In the genomic region with DNA sequence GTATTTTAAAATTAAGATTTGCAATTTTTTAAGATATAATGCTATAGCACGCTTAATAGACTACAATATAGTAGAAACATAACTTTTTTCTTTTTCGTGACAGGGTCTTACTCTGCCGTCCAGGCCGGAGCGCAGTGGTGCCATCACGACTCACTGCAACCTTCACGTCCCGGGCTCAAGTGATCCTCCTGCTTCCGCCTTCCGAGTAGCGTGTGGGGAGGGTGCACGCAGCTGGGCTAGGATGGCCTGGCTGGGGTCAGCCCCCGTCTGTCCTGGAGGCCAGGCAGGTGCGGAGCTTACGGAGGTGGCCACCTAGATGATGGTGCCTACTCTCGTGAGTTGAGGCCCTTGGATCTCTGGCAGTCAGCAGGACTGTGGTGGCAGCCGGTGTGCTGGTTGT, we compare ENCODE assay signal across 1 cellular context.
TF ChIP-seq lines count a peak whose summit lies in the region.

No MANE protein-coding gene starts in this region.

TF ChIP-seq in H1, 55 proteins besides CTCF, POLR2A, EP300 and RAD21 (continued from another document):
- TF ChIP-seq, protein P1, sequence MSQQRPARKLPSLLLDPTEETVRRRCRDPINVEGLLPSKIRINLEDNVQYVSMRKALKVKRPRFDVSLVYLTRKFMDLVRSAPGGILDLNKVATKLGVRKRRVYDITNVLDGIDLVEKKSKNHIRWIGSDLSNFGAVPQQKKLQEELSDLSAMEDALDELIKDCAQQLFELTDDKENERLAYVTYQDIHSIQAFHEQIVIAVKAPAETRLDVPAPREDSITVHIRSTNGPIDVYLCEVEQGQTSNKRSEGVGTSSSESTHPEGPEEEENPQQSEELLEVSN (IDR thresholded peaks at IDR 0.05), result no peak
- TF ChIP-seq SUZ12 (IDR thresholded peaks at IDR 0.05; ENCODE audit: low read length), result no peak
- no peak for TF ChIP-seq RBBP5 (IDR thresholded peaks at IDR 0.05; ENCODE audit: borderline replicate concordance, low read depth, low read length)
- TF ChIP-seq CEBPB (IDR thresholded peaks at IDR 0.05; ENCODE audit: low read depth, low read length), result no peak
TF ChIP-seq in H1: peak in this region for 0.
